31 cellular contexts compared by ENCODE assay signal in genomic region chr16:21211486-21211885, GRCh38. TPM values are rescaled to one million over a fixed set of nuclear protein-coding genes. Genes with fewer than 3 reads are reported as not detected.
"Had no signal": no experiment of that assay in that cellular context is flagged by ENCODE, and none has a peak within 500 bp of the region (broad histone marks: within the 10 kb centered on the region; RNA-seq: fewer than 3 reads in every experiment).

TSS of gene ZP2 (minus strand) at chr16:21211574. CDS start at chr16:21211547, 27 bp downstream.

- H3K4me2 ChIP-seq: smooth muscle cell had no signal

- H3K27me3 Mint-ChIP-seq: progenitor cell of endocrine pancreas had no signal

- H3K27ac Mint-ChIP-seq: immature natural killer cell; naive thymus-derived CD8-positive, alpha-beta T cell; nephron; progenitor cell of endocrine pancreas; stimulated activated memory B cell treated with anti-CD40 and anti-IgM and Interleukin-4, amounts not matched to agents 10 μg/mL and 1 μg/mL and 100 μg/mL, for 72 hours; stimulated activated naive CD8-positive, alpha-beta T cell treated with anti-CD3 and anti-CD28 coated beads, Interleukin-15, amount 100 ng/mL, for 72 hours; type B pancreatic cell had no signal

- H3K4me3 ChIP-seq: left lung, lower lobe of right lung, ovary, right atrium auricular region, right lobe of liver, smooth muscle cell, tibial nerve, uterus had no signal

- H3K4me1 Mint-ChIP-seq: immature natural killer cell; naive thymus-derived CD8-positive, alpha-beta T cell; nephron; stimulated activated memory B cell treated with anti-CD40 and anti-IgM and Interleukin-4, amounts not matched to agents 10 μg/mL and 1 μg/mL and 100 μg/mL, for 72 hours; stimulated activated naive CD8-positive, alpha-beta T cell treated with anti-CD3 and anti-CD28 coated beads, Interleukin-15, amount 100 ng/mL, for 72 hours had no signal

- H3K27me3 ChIP-seq: ovary, right atrium auricular region, right lobe of liver, uterus had no signal

- H3K36me3 Mint-ChIP-seq: immature natural killer cell; naive thymus-derived CD8-positive, alpha-beta T cell; stimulated activated memory B cell treated with anti-CD40 and anti-IgM and Interleukin-4, amounts not matched to agents 10 μg/mL and 1 μg/mL and 100 μg/mL, for 72 hours; type B pancreatic cell had no signal

- H3K9me3 Mint-ChIP-seq: immature natural killer cell; naive thymus-derived CD8-positive, alpha-beta T cell; nephron; stimulated activated memory B cell treated with anti-CD40 and anti-IgM and Interleukin-4, amounts not matched to agents 10 μg/mL and 1 μg/mL and 100 μg/mL, for 72 hours; stimulated activated naive CD8-positive, alpha-beta T cell treated with anti-CD3 and anti-CD28 coated beads, Interleukin-15, amount 100 ng/mL, for 72 hours had no signal

- ATAC-seq: left colon; left lung; lower lobe of right lung; naive thymus-derived CD8-positive, alpha-beta T cell; right lobe of liver; stimulated activated memory B cell treated with anti-CD40 and anti-IgM and Interleukin-4, amounts not matched to agents 10 μg/mL and 1 μg/mL and 100 μg/mL, for 72 hours; stimulated activated naive CD8-positive, alpha-beta T cell treated with anti-CD3 and anti-CD28 coated beads, Interleukin-15, amount 100 ng/mL, for 72 hours had no signal

- H3K4me3 Mint-ChIP-seq: immature natural killer cell; naive thymus-derived CD8-positive, alpha-beta T cell; nephron; stimulated activated memory B cell treated with anti-CD40 and anti-IgM and Interleukin-4, amounts not matched to agents 10 μg/mL and 1 μg/mL and 100 μg/mL, for 72 hours; stimulated activated naive CD8-positive, alpha-beta T cell treated with anti-CD3 and anti-CD28 coated beads, Interleukin-15, amount 100 ng/mL, for 72 hours; type B pancreatic cell had no signal

- H3K9me3 ChIP-seq: left lung, lower lobe of right lung, ovary, right atrium auricular region, right lobe of liver, tibial nerve, uterus had no signal

- H3K36me3 ChIP-seq: left lung, lower lobe of right lung, ovary, right atrium auricular region, right lobe of liver, tibial nerve, uterus had no signal

- H3K4me1 ChIP-seq: left lung, lower lobe of right lung, right atrium auricular region, right lobe of liver, tibial nerve, uterus had no signal

- DNase-seq: hippocampal formation; immature natural killer cell; kidney; left colon; left lung; lower lobe of right lung; mammary epithelial cell; mesenchymal stem cell; naive thymus-derived CD8-positive, alpha-beta T cell; ovary; right lobe of liver; stimulated activated CD4-positive, alpha-beta T cell treated with anti-CD3 and anti-CD28 coated beads, Interleukin-1b, Interleukin-23, amount 100 ng/mL, for 48 hours; stimulated activated CD4-positive, alpha-beta T cell treated with anti-CD3 and anti-CD28 coated beads, Interleukin-2, amount 100 ng/mL, for 48 hours; stimulated activated CD4-positive, alpha-beta T cell treated with anti-CD3 and anti-CD28 coated beads, Interleukin-4, amount 100 ng/mL, for 4 hours; stimulated activated CD8-positive, alpha-beta memory T cell treated with anti-CD3 and anti-CD28 coated beads, Interleukin-4, amount 100 ng/mL, for 48 hours; stimulated activated naive CD4-positive, alpha-beta T cell treated with Interleukin-2 at 50 U/mL for 16 hours; stimulated activated naive CD8-positive, alpha-beta T cell treated with anti-CD3 and anti-CD28 coated beads, Interleukin-15, amount 100 ng/mL, for 72 hours; uterus had no signal

- H3K27ac ChIP-seq: left lung, lower lobe of right lung, ovary, right atrium auricular region, right lobe of liver, tibial nerve, uterus had no signal

RNA-seq across cellular contexts. Expression of gene ZP2, which starts in this region (rescaled TPM):
- total RNA-seq: kidney; left lung; liver; lower lobe of right lung; mammary epithelial cell; naive thymus-derived CD8-positive, alpha-beta T cell; omental fat pad; progenitor cell of endocrine pancreas; pulmonary artery endothelial cell; renal cortical epithelial cell; right atrium auricular region; right lobe of liver; smooth muscle cell; temporal lobe; tibial nerve; ureter had no signal
- polyA plus RNA-seq: immature natural killer cell; liver; mammary epithelial cell; naive thymus-derived CD8-positive, alpha-beta T cell; smooth muscle cell had no signal
